In genomic region chr15:63196846-63197245, GRCh38 we compare ENCODE assay signal across 2 cellular contexts.
TF ChIP-seq lines count a peak whose summit lies in the region.

No MANE protein-coding gene starts in this region.

TF ChIP-seq in K562, 482 proteins besides CTCF, POLR2A, EP300 and RAD21:
- no peak for TF ChIP-seq ZEB2 (IDR thresholded peaks at IDR 0.05)
- TF ChIP-seq HMBOX1 (IDR thresholded peaks at IDR 0.05): no peak
- TF ChIP-seq RBFOX2 (IDR thresholded peaks at IDR 0.05; ENCODE audit: low read depth, low read length): no peak
- TF ChIP-seq PKNOX1 (IDR thresholded peaks at IDR 0.05): peak; percentile 74; the same call in 1 of the 2 replicates
- TF ChIP-seq SIN3A (IDR thresholded peaks at IDR 0.05; ENCODE audit: borderline replicate concordance in 2 of 2, control insufficient read depth in 1 of 2, low read depth in 2 of 2, low read length in 2 of 2): no peak
- TF ChIP-seq MBD2 (IDR thresholded peaks at IDR 0.05; ENCODE audit: borderline replicate concordance, low read depth): no peak
- TF ChIP-seq SMARCA4 (IDR thresholded peaks at IDR 0.05): no peak
- TF ChIP-seq ZNF785 (CRISPR knock-in tag; IDR thresholded peaks at IDR 0.05): no peak
TF ChIP-seq in K562: peak in this region for 1.

TF ChIP-seq in HepG2, 621 proteins besides CTCF, POLR2A, EP300 and RAD21:
- no peak for TF ChIP-seq RXRA (CRISPR knock-in tag; IDR thresholded peaks at IDR 0.05)
- no peak for TF ChIP-seq AGO2 (optimal IDR thresholded peaks at IDR 0.05; ENCODE audit: low read depth, low read length)
- no peak for TF ChIP-seq RBFOX2 (IDR thresholded peaks at IDR 0.05; ENCODE audit: low read depth, low read length)
- TF ChIP-seq ZNF367 (CRISPR knock-in tag; IDR thresholded peaks at IDR 0.05; ENCODE audit: borderline replicate concordance): no peak
- no peak for TF ChIP-seq ZNF782 (CRISPR knock-in tag; IDR thresholded peaks at IDR 0.05; ENCODE audit: borderline replicate concordance)
- no peak for TF ChIP-seq CBX2 (IDR thresholded peaks at IDR 0.05; ENCODE audit: low read depth, low read length)
- TF ChIP-seq CBX2 (CRISPR knock-in tag; IDR thresholded peaks at IDR 0.05; ENCODE audit: low read depth): no peak
- no peak for TF ChIP-seq ZFP62 (CRISPR knock-in tag; IDR thresholded peaks at IDR 0.05)
- no peak for TF ChIP-seq RORA (CRISPR knock-in tag; IDR thresholded peaks at IDR 0.05)
- TF ChIP-seq HBP1 (CRISPR knock-in tag; IDR thresholded peaks at IDR 0.05; ENCODE audit: low read depth): no peak
- no peak for TF ChIP-seq JUND (CRISPR knock-in tag; IDR thresholded peaks at IDR 0.05)
- TF ChIP-seq HOMEZ (CRISPR knock-in tag; IDR thresholded peaks at IDR 0.05; ENCODE audit: low read depth): no peak
TF ChIP-seq in HepG2: peak in this region for 0.
